ENCODE assay signal across 5 cellular contexts in the genomic region with DNA sequence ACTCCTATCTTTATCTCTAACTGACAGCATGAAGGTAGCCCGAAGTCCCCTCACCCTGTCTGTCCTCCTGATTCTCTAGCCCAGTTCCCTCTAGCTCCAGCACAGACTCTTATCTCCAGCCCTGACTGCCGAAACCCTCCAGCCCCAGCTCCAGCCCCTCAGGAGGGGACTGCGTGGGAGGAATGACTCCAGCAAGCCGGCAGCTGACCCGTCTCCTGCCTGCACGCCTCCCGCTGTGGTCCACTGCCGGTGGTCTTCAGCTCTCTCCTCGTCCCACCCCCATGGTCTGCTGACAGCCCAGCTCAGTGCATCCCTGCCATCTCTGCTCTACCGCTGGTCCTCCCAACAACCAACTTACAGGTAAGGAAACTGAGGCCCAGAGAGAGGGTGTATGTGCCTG. TPM values are rescaled to one million over a fixed set of nuclear protein-coding genes. Genes with fewer than 3 reads are reported as not detected.
"Had no signal": no experiment of that assay in that cellular context is flagged by ENCODE, and none has a peak within 500 bp of the region (broad histone marks: within the 10 kb centered on the region; RNA-seq: fewer than 3 reads in every experiment).

No MANE protein-coding gene starts in this region.

RNA-seq across cellular contexts. Expression of gene AQP7, which starts 0.6 kb away (rescaled TPM):
- total RNA-seq: activated CD8-positive, alpha-beta memory T cell treated with anti-CD3 and anti-CD28 coated beads, Interleukin-2, amount 10 ng/mL, durations not matched to agents 7 days and 5 days; activated naive CD8-positive, alpha-beta T cell treated with anti-CD3 and anti-CD28 coated beads, Interleukin-2, amount 10 ng/mL, durations not matched to agents 7 days and 5 days; LHCN-M2; NCI-H460; RPMI7951 had no signal
